ENCODE assay signal across 8 cellular contexts in the genomic region with DNA sequence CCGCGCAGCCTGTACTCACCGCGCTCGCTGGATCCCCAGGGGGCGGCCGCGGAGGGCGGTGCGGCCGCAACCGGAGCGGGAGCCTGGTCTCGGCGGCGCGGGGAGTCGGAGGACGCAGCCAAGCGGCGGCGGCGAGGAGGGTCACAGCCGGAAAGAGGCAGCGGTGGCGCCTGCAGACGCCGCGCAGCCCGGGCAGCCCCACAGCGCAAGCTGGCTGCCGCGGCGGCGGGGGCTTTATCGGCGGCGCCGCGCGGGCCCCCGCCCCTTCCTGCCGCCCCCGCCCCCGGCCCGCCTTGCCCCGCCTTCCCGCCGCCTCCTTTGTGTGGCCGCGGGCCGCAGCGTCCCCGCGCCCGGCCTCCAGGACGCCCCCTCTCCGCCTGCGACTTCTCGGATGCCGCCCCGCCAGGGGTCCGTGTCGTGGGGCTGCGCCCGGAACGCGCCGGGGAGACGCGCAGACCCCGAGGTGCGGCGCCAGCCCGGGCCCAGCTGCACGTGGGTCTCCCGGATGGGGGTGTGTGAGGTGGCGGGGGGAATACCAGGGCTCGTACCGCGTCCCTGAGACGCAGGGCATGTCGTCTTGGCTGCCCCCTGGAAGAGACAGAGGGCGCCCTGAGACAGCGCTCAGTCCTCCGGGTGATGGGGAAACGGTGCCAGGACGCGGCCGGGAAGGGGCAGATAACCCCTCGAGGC. TPM values are rescaled to one million over a fixed set of nuclear protein-coding genes. Genes with fewer than 3 reads are reported as not detected.
DNase-seq lines count a peak whose midpoint lies in the region; ATAC-seq and TF ChIP-seq lines count a peak whose summit lies in the region.

A gene with protein sequence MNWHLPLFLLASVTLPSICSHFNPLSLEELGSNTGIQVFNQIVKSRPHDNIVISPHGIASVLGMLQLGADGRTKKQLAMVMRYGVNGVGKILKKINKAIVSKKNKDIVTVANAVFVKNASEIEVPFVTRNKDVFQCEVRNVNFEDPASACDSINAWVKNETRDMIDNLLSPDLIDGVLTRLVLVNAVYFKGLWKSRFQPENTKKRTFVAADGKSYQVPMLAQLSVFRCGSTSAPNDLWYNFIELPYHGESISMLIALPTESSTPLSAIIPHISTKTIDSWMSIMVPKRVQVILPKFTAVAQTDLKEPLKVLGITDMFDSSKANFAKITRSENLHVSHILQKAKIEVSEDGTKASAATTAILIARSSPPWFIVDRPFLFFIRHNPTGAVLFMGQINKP (minus strand): TSS at position 207 of the 690 bp plus-strand sequence. CDS start 37,386 bp downstream, outside the sequence.

- H3K27ac Mint-ChIP-seq in activated T-helper 2 cell treated with anti-CD3 and anti-CD28 coated beads, Interferon-gamma antibody, Interleukin-2, Interleukin-4, amounts not matched to agents 10 μg/mL and 5 μg/mL and 100 μg/mL, durations not matched to agents 14 hours and 24 hours and 36 hours: peak within 1 kb of the TSS; percentile 13
- H3K27ac Mint-ChIP-seq in natural killer cell treated with Interleukin-12 subunit alpha and Interleukin-12 subunit beta and Interleukin-15 and Interleukin-18, amount 100 ng/mL, for 72 hours: no peak within 1 kb of the TSS

- H3K4me3 Mint-ChIP-seq in activated T-helper 2 cell treated with anti-CD3 and anti-CD28 coated beads, Interferon-gamma antibody, Interleukin-2, Interleukin-4, amounts not matched to agents 10 μg/mL and 5 μg/mL and 100 μg/mL, durations not matched to agents 14 hours and 24 hours and 36 hours (ENCODE audit: low read depth): peak within 1 kb of the TSS; percentile 91
- peak within 1 kb of the TSS; percentile 91 for H3K4me3 Mint-ChIP-seq in natural killer cell treated with Interleukin-12 subunit alpha and Interleukin-12 subunit beta and Interleukin-15 and Interleukin-18, amount 100 ng/mL, for 72 hours

- peaks cover 22% of the 10 kb centered on the region for H3K4me1 Mint-ChIP-seq in activated T-helper 2 cell treated with anti-CD3 and anti-CD28 coated beads, Interferon-gamma antibody, Interleukin-2, Interleukin-4, amounts not matched to agents 10 μg/mL and 5 μg/mL and 100 μg/mL, durations not matched to agents 14 hours and 24 hours and 36 hours (ENCODE audit: low read depth)
- peaks cover 9 to 20% of the 10 kb centered on the region in 2 donors for H3K4me1 Mint-ChIP-seq in natural killer cell treated with Interleukin-12 subunit alpha and Interleukin-12 subunit beta and Interleukin-15 and Interleukin-18, amount 100 ng/mL, for 72 hours (ENCODE audit: low read depth in 2 of 2)

- peak within 1 kb of the TSS; percentile 87 for H3K4me3 ChIP-seq in OCI-LY3 (ENCODE audit: low read length)
- H3K4me3 ChIP-seq in fibroblast of villous mesenchyme (ENCODE audit: low read depth, low read length): peak within 1 kb of the TSS; percentile 83
- H3K4me3 ChIP-seq in subcutaneous abdominal adipose tissue (ENCODE audit: low read depth in 1 of 5, low read length in 5 of 5): peak within 1 kb of the TSS; percentile 50 to 66 (median 63)

- H3K79me2 ChIP-seq in OCI-LY3 (ENCODE audit: low read length): no peaks in the 10 kb centered on the region

- no peaks in the 10 kb centered on the region for H3K9me3 ChIP-seq in OCI-LY3 (ENCODE audit: insufficient read depth, low read length)
- no peaks in the 10 kb centered on the region for H3K9me3 ChIP-seq in subcutaneous abdominal adipose tissue (ENCODE audit: control insufficient read depth in 5 of 5, low read length in 5 of 5)

- H4K20me1 ChIP-seq in OCI-LY3 (ENCODE audit: insufficient read depth, low read length): no peaks in the 10 kb centered on the region; the same call in 1 of the 2 replicates

- DNase-seq in AG08395 (ENCODE audit: low spot score): peak; percentile 90
- DNase-seq in activated T-helper 2 cell treated with anti-CD3 and anti-CD28 coated beads, Interferon-gamma antibody, Interleukin-2, Interleukin-4, amounts not matched to agents 10 μg/mL and 5 μg/mL and 100 μg/mL, durations not matched to agents 14 hours and 24 hours and 36 hours (ENCODE audit: low spot score): peak; percentile 39
- DNase-seq in fibroblast of villous mesenchyme (ENCODE audit: low read depth): peak; percentile 56
- DNase-seq in natural killer cell treated with Interleukin-12 subunit alpha and Interleukin-12 subunit beta and Interleukin-15 and Interleukin-18, amount 100 ng/mL, for 72 hours (ENCODE audit: low spot score): no peak

- no peaks in the 10 kb centered on the region for H3K9me3 Mint-ChIP-seq in activated T-helper 2 cell treated with anti-CD3 and anti-CD28 coated beads, Interferon-gamma antibody, Interleukin-2, Interleukin-4, amounts not matched to agents 10 μg/mL and 5 μg/mL and 100 μg/mL, durations not matched to agents 14 hours and 24 hours and 36 hours
- no peaks in the 10 kb centered on the region for H3K9me3 Mint-ChIP-seq in natural killer cell treated with Interleukin-12 subunit alpha and Interleukin-12 subunit beta and Interleukin-15 and Interleukin-18, amount 100 ng/mL, for 72 hours

- peak within 1 kb of the TSS; percentile 85 for H3K4me2 ChIP-seq in OCI-LY3 (ENCODE audit: low read length)

- H3K36me3 ChIP-seq in OCI-LY3 (replicated peaks; ENCODE audit: low read depth, low read length) (no peaks in the 10 kb centered on the region), subcutaneous abdominal adipose tissue (ENCODE audit: control insufficient read depth in 5 of 5, insufficient read depth in 5 of 5, low read length in 5 of 5) (no peaks in the 10 kb centered on the region)

- TF ChIP-seq CTCF in OCI-LY3 (IDR thresholded peaks at IDR 0.05; ENCODE audit: low read depth, low read length) (peak; percentile 59), fibroblast of villous mesenchyme (IDR thresholded peaks at IDR 0.05; ENCODE audit: insufficient read depth, low read depth, low read length) (peak; percentile 39)

- peak within 1 kb of the TSS; percentile 48; the same call in 1 of the 2 replicates for H2AFZ ChIP-seq in OCI-LY3 (ENCODE audit: low read depth, low read length)

- H3K27me3 ChIP-seq in OCI-LY3 (ENCODE audit: low read depth, low read length) (peaks cover 38% of the 10 kb centered on the region), subcutaneous abdominal adipose tissue (ENCODE audit: control insufficient read depth in 5 of 5, insufficient read depth in 4 of 5, low read length in 5 of 5) (peaks cover 4 to 36% (median 20%) of the 10 kb centered on the region in 5 donors)

- H3K4me1 ChIP-seq in OCI-LY3 (ENCODE audit: low read length) (peaks cover 16% of the 10 kb centered on the region), subcutaneous abdominal adipose tissue (ENCODE audit: control insufficient read depth in 5 of 5, insufficient read depth in 5 of 5, low read length in 5 of 5) (peaks cover 5 to 19% (median 15%) of the 10 kb centered on the region in 5 donors)

- peaks cover 4% of the 10 kb centered on the region for H3K36me3 Mint-ChIP-seq in activated T-helper 2 cell treated with anti-CD3 and anti-CD28 coated beads, Interferon-gamma antibody, Interleukin-2, Interleukin-4, amounts not matched to agents 10 μg/mL and 5 μg/mL and 100 μg/mL, durations not matched to agents 14 hours and 24 hours and 36 hours (ENCODE audit: low read depth)
- H3K36me3 Mint-ChIP-seq in natural killer cell treated with Interleukin-12 subunit alpha and Interleukin-12 subunit beta and Interleukin-15 and Interleukin-18, amount 100 ng/mL, for 72 hours: no peaks in the 10 kb centered on the region

- no peak within 1 kb of the TSS for H3K27ac ChIP-seq in OCI-LY3 (ENCODE audit: low read length)
- no peak within 1 kb of the TSS for H3K27ac ChIP-seq in subcutaneous abdominal adipose tissue (ENCODE audit: low read depth, low read length)

- H3K27me3 Mint-ChIP-seq in activated T-helper 2 cell treated with anti-CD3 and anti-CD28 coated beads, Interferon-gamma antibody, Interleukin-2, Interleukin-4, amounts not matched to agents 10 μg/mL and 5 μg/mL and 100 μg/mL, durations not matched to agents 14 hours and 24 hours and 36 hours (ENCODE audit: low read depth): peaks cover 53% of the 10 kb centered on the region
- peaks cover 39 to 83% of the 10 kb centered on the region in 2 donors for H3K27me3 Mint-ChIP-seq in natural killer cell treated with Interleukin-12 subunit alpha and Interleukin-12 subunit beta and Interleukin-15 and Interleukin-18, amount 100 ng/mL, for 72 hours

- intact Hi-C loops in activated T-helper 2 cell treated with anti-CD3 and anti-CD28 coated beads, Interferon-gamma antibody, Interleukin-2, Interleukin-4, amounts not matched to agents 10 μg/mL and 5 μg/mL and 100 μg/mL, durations not matched to agents 14 hours and 24 hours and 36 hours (cut with micrococcal nuclease): loop anchor here (1.0 to 10.0 kb wide), 3 partner anchors 13 to 546 kb away; a partner anchor contains a TSS

- ATAC-seq in GM18907 (IDR thresholded peaks at IDR 0.05; ENCODE audit: unreplicated experiment): peak; percentile 67
- peak; percentile 54 for ATAC-seq in HG03280 (IDR thresholded peaks at IDR 0.05; ENCODE audit: unreplicated experiment)
- ATAC-seq in natural killer cell treated with Interleukin-12 subunit alpha and Interleukin-12 subunit beta and Interleukin-15 and Interleukin-18, amount 100 ng/mL, for 72 hours: peak; percentile 80 to 86

- H3K9ac ChIP-seq in OCI-LY3 (ENCODE audit: low read length) (peak within 1 kb of the TSS; percentile 53), subcutaneous abdominal adipose tissue (ENCODE audit: low read length in 5 of 5) (peak within 1 kb of the TSS in 2 of 5 donors; percentile 7 to 26)

RNA-seq across cellular contexts. Expression of the gene that starts here (rescaled TPM):
- 18.3 and 19.2 TPM in 2 replicates for total RNA-seq in activated T-helper 2 cell treated with anti-CD3 and anti-CD28 coated beads, Interferon-gamma antibody, Interleukin-2, Interleukin-4, amounts not matched to agents 10 μg/mL and 5 μg/mL and 100 μg/mL, durations not matched to agents 14 hours and 24 hours and 36 hours
- total RNA-seq in fibroblast of villous mesenchyme: 180 and 242 TPM in 2 replicates
- 1 to 10 TPM; 1.2 to 2.6 TPM for total RNA-seq in natural killer cell treated with Interleukin-12 subunit alpha and Interleukin-12 subunit beta and Interleukin-15 and Interleukin-18, amount 100 ng/mL, for 72 hours
